In genomic region chr10:123361832-123362231, GRCh38 we compare ENCODE assay signal across 9 cellular contexts.
"Had no signal": no experiment of that assay in that cellular context is flagged by ENCODE, and none has a peak within 500 bp of the region (broad histone marks: within the 10 kb centered on the region; RNA-seq: fewer than 3 reads in every experiment).

No MANE protein-coding gene starts in this region.

- H3K27ac Mint-ChIP-seq: HFFc6, IgD-negative memory B cell had no signal

- H3K9ac ChIP-seq: KMS-11 had no signal

- H3K4me3 ChIP-seq: HAP-1 had no signal

- H3K4me1 Mint-ChIP-seq: IgD-negative memory B cell had no signal

- H3K9me3 ChIP-seq: HAP-1 had no signal

- H3K4me2 ChIP-seq: KMS-11 had no signal

- H3K9me3 Mint-ChIP-seq: IgD-negative memory B cell had no signal

- H3K27me3 Mint-ChIP-seq: IgD-negative memory B cell had no signal

- H3K36me3 ChIP-seq: HAP-1 had no signal

- H3K27ac ChIP-seq: HL-60, KMS-11 had no signal

- H3K4me3 Mint-ChIP-seq: HFFc6, IgD-negative memory B cell had no signal

- DNase-seq: H7, HFFc6, KBM-7 had no signal

- FAIRE-seq: HepG2 had no signal

- ATAC-seq: HCT116, HepG2 had no signal

- H3K4me1 ChIP-seq: HAP-1 had no signal
